Comparison of ENCODE assay signal across 7 cellular contexts in genomic region chr17:57255776-57256681, GRCh38.
DNase-seq lines count a peak whose midpoint lies in the region; ATAC-seq lines count a peak whose summit lies in the region.

TSS of gene MSI2 (plus strand) at chr17:57256523. CDS start at chr17:57256743, 220 bp downstream.

- peak within 1 kb of the TSS; percentile 98 for H3K27ac Mint-ChIP-seq in central memory CD8-positive, alpha-beta T cell (ENCODE audit: low read depth)

- H3K4me1 Mint-ChIP-seq in central memory CD8-positive, alpha-beta T cell = peaks cover 42% of the 10 kb centered on the region

- H3K27me3 Mint-ChIP-seq in central memory CD8-positive, alpha-beta T cell = no peaks in the 10 kb centered on the region

- ATAC-seq in GM18861 (IDR thresholded peaks at IDR 0.05; ENCODE audit: unreplicated experiment) (peak; percentile 46), HG03060 (IDR thresholded peaks at IDR 0.05; ENCODE audit: low read depth, unreplicated experiment) (peak; percentile 43)
- peak; percentile 77 for ATAC-seq in central memory CD8-positive, alpha-beta T cell (replicated peaks; ENCODE audit: extremely low read depth, poor library complexity, severe bottlenecking)

- no peaks in the 10 kb centered on the region for H3K9me3 Mint-ChIP-seq in central memory CD8-positive, alpha-beta T cell

- DNase-seq in NCI-H2196 treated with DMSO at 0.1 percent for 48 hours (lab: John Stamatoyannopoulos, UW; ENCODE audit: unreplicated experiment) (peak; percentile 66), islet precursor cell (peak; percentile 97)
- DNase-seq in activated CD4-positive, CD25-positive, alpha-beta regulatory T cell treated with anti-CD3 and anti-CD28 coated beads, Interleukin-2, amount 50 U/mL, for 72 hours = peak; percentile 86
- peak; percentile 80 to 87 for DNase-seq in central memory CD8-positive, alpha-beta T cell (ENCODE audit: low spot score in 2 of 2)
- DNase-seq in stimulated activated CD4-positive, alpha-beta T cell treated with anti-CD3 and anti-CD28 coated beads, Interleukin-12 subunit alpha, Interleukin-12 subunit beta, amount 100 ng/mL, for 24 hours (ENCODE audit: low read depth in 2 of 2) = peak; percentile 76 to 81

- H3K4me3 Mint-ChIP-seq in central memory CD8-positive, alpha-beta T cell = peak within 1 kb of the TSS; percentile 98

- H3K36me3 Mint-ChIP-seq in central memory CD8-positive, alpha-beta T cell (ENCODE audit: insufficient read depth) = peaks cover 19% of the 10 kb centered on the region

Comparison
In these comparisons a context has a peak if more than half of its experiments do, and no peak if none do; other contexts are left out.
1. Peak in every context shown above with its lines: DNase-seq and ATAC-seq.